ENCODE assay signal across 34 cellular contexts in the genomic region with DNA sequence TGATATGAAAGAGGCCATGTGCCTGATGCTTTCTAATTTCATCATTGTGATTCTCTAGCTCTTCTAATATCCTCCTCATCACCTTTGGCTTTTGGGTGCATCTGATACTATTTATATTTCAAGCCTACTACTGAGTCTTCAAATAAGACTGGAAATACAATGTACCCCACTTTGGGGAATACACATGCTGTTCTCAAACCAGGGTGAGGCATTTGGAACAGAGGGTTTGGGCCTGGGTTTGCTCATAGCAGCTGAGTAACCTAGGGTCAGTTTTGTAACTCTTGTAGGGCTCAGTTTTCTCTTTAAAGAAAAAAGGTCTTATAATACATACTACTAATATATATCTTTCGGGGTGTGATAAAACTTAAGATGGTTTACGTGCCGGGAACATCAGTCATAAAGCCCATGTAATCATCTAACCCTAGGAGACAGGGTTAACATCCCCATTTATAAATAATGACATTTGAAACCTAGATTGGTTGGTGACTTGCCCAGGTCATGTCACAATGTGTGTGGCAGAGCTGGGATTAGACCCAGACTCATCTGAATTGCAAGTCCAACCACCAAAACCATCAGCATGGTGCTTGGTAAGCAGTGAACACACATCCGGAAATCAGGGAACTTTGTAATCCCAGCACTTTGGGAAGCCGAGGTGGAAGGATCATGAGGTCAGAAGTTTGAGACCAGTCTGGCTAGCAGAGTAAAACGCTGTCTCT. TPM values are rescaled to one million over a fixed set of nuclear protein-coding genes. Genes with fewer than 3 reads are reported as not detected.
"Had no signal": no experiment of that assay in that cellular context is flagged by ENCODE, and none has a peak within 500 bp of the region (broad histone marks: within the 10 kb centered on the region; RNA-seq: fewer than 3 reads in every experiment).

No MANE protein-coding gene starts in this region.

- H3K27me3 ChIP-seq: neutrophil, pancreas, right lobe of liver, sigmoid colon, suprapubic skin, testis, tibial artery, transverse colon, upper lobe of right lung, uterus had no signal

- DNase-seq: naive thymus-derived CD8-positive, alpha-beta T cell; nephron progenitor cell; nucleus accumbens; pancreas; right cardiac atrium; right lobe of liver; sigmoid colon; spleen; stimulated activated CD4-positive, alpha-beta T cell treated with anti-CD3 and anti-CD28 coated beads, Interleukin-12 subunit alpha, Interleukin-12 subunit beta, amount 100 ng/mL, for 4 hours; stimulated activated CD4-positive, alpha-beta T cell treated with anti-CD3 and anti-CD28 coated beads, Interleukin-1b, Interleukin-23, amount 100 ng/mL, for 48 hours; stimulated activated CD4-positive, alpha-beta T cell treated with anti-CD3 and anti-CD28 coated beads, Interleukin-4, amount 100 ng/mL, for 1 hour; stimulated activated CD4-positive, alpha-beta T cell treated with anti-CD3 and anti-CD28 coated beads, Interleukin-4, amount 100 ng/mL, for 4 hours; stimulated activated CD8-positive, alpha-beta memory T cell treated with anti-CD3 and anti-CD28 coated beads, Interleukin-4, amount 100 ng/mL, for 48 hours; stimulated activated naive CD4-positive, alpha-beta T cell; stimulated activated naive CD8-positive, alpha-beta T cell treated with anti-CD3 and anti-CD28 coated beads, Interleukin-15, amount 100 ng/mL, for 72 hours; stimulated activated naive CD8-positive, alpha-beta T cell treated with anti-CD3 and anti-CD28 coated beads, Interleukin-15, Interleukin-2, amounts not matched to agents 100 U/mL and 50 U/mL, for 24 hours; substantia nigra; testis; tibial artery; transverse colon; upper lobe of right lung; uterus had no signal

- H3K4me1 ChIP-seq: pancreas, prostate gland, right lobe of liver, sigmoid colon, spleen, suprapubic skin, testis, tibial artery, transverse colon, upper lobe of right lung, uterus had no signal

- ATAC-seq: naive thymus-derived CD8-positive, alpha-beta T cell; natural killer cell treated with Interleukin-12 subunit alpha and Interleukin-12 subunit beta and Interleukin-15 and Interleukin-18, amount 100 ng/mL, for 72 hours; pancreas; right cardiac atrium; right lobe of liver; stimulated activated memory B cell treated with anti-CD40 and anti-IgM and Interleukin-4, amounts not matched to agents 10 μg/mL and 1 μg/mL and 100 μg/mL, for 72 hours; stimulated activated naive CD8-positive, alpha-beta T cell treated with anti-CD3 and anti-CD28 coated beads, Interleukin-15, amount 100 ng/mL, for 72 hours; stimulated activated naive CD8-positive, alpha-beta T cell treated with anti-CD3 and anti-CD28 coated beads, Interleukin-15, Interleukin-2, amounts not matched to agents 100 U/mL and 50 U/mL, for 24 hours; upper lobe of right lung had no signal

- H3K27ac ChIP-seq: neutrophil, pancreas, prostate gland, right lobe of liver, sigmoid colon, skin epidermis, spleen, suprapubic skin, testis, tibial artery, transverse colon, upper lobe of right lung, uterus had no signal

- H3K4me3 ChIP-seq: pancreas, prostate gland, right lobe of liver, sigmoid colon, skin epidermis, smooth muscle cell, spleen, suprapubic skin, testis, tibial artery, transverse colon, upper lobe of right lung, uterus had no signal

- H3K36me3 ChIP-seq: neutrophil, pancreas, prostate gland, right lobe of liver, sigmoid colon, spleen, suprapubic skin, tibial artery, transverse colon, upper lobe of right lung, uterus had no signal

- H3K4me2 ChIP-seq: smooth muscle cell had no signal

- H3K9me3 ChIP-seq: neutrophil, pancreas, prostate gland, right lobe of liver, sigmoid colon, suprapubic skin, testis, transverse colon, upper lobe of right lung, uterus had no signal

RNA-seq across cellular contexts. Expression of a gene that starts 23.0 kb away (rescaled TPM):
- total RNA-seq: naive thymus-derived CD8-positive, alpha-beta T cell; natural killer cell treated with Interleukin-12 subunit alpha and Interleukin-12 subunit beta and Interleukin-15 and Interleukin-18, amount 100 ng/mL, for 72 hours; neural crest cell; omental fat pad; osteocyte; renal cortical epithelial cell; right cardiac atrium; sigmoid colon; spleen; upper lobe of right lung; urinary bladder; uterus had no signal
- polyA plus RNA-seq: naive thymus-derived CD8-positive, alpha-beta T cell; pancreas; spleen had no signal

RNA-seq across cellular contexts. Expression of a gene that starts 44.5 kb away (rescaled TPM):
- total RNA-seq: naive thymus-derived CD8-positive, alpha-beta T cell; natural killer cell treated with Interleukin-12 subunit alpha and Interleukin-12 subunit beta and Interleukin-15 and Interleukin-18, amount 100 ng/mL, for 72 hours; neural crest cell; osteocyte; spleen; upper lobe of right lung had no signal
- polyA plus RNA-seq: naive thymus-derived CD8-positive, alpha-beta T cell; smooth muscle cell had no signal
